ENCODE assay signal across 20 cellular contexts in genomic region chr9:92990461-92990860, GRCh38. TPM values are rescaled to one million over a fixed set of nuclear protein-coding genes. Genes with fewer than 3 reads are reported as not detected.
DNase-seq lines count a peak whose midpoint lies in the region; ATAC-seq and TF ChIP-seq lines count a peak whose summit lies in the region.
"Had no signal": no experiment of that assay in that cellular context is flagged by ENCODE, and none has a peak within 500 bp of the region (broad histone marks: within the 10 kb centered on the region; RNA-seq: fewer than 3 reads in every experiment).

No MANE protein-coding gene starts in this region.

- no peak overlapping the region for H3K4me3 Mint-ChIP-seq in activated CD4-positive, alpha-beta memory T cell treated with anti-CD3 and anti-CD28 coated beads for 36 hours
- no peak overlapping the region for H3K4me3 Mint-ChIP-seq in activated CD4-positive, alpha-beta memory T cell treated with anti-CD3 and anti-CD28 coated beads, Interleukin-2, amount 10 ng/mL, durations not matched to agents 7 days and 5 days
- H3K4me3 Mint-ChIP-seq in H9 (no peak overlapping the region), natural killer cell (peak overlapping the region; percentile 14)
- no peak overlapping the region for H3K4me3 Mint-ChIP-seq in activated naive CD8-positive, alpha-beta T cell treated with anti-CD3 and anti-CD28 coated beads for 36 hours
- H3K4me3 Mint-ChIP-seq: brain had no signal

- H3K4me3 ChIP-seq in lower lobe of right lung: no peak overlapping the region
- H3K4me3 ChIP-seq: lung, stomach, tibial nerve had no signal

- H3K27ac Mint-ChIP-seq in activated CD4-positive, alpha-beta memory T cell treated with anti-CD3 and anti-CD28 coated beads for 36 hours: peak overlapping the region; percentile 95
- no peak overlapping the region for H3K27ac Mint-ChIP-seq in activated CD4-positive, alpha-beta memory T cell treated with anti-CD3 and anti-CD28 coated beads, Interleukin-2, amount 10 ng/mL, durations not matched to agents 7 days and 5 days
- peak overlapping the region; percentile 66 to 98 (median 97); a peak in 6 of 7 replicates for H3K27ac Mint-ChIP-seq in H9
- peak overlapping the region; percentile 51 for H3K27ac Mint-ChIP-seq in activated naive CD8-positive, alpha-beta T cell treated with anti-CD3 and anti-CD28 coated beads for 36 hours
- peak overlapping the region; percentile 67 to 78 for H3K27ac Mint-ChIP-seq in natural killer cell
- H3K27ac Mint-ChIP-seq: brain had no signal

- no peak overlapping the region for H3K14ac ChIP-seq in H9 (ENCODE audit: insufficient read depth, low read length)

- H3K27ac ChIP-seq in H9 (ENCODE audit: insufficient read length, low read depth, low read length) (no peak overlapping the region), lower lobe of right lung (no peak overlapping the region)
- H3K27ac ChIP-seq: stomach, tibial nerve, VCaP had no signal

- no peak overlapping the region for H3K56ac ChIP-seq in H9 (ENCODE audit: insufficient read length, low read depth, low read length)

- H3K4me1 Mint-ChIP-seq in activated CD4-positive, alpha-beta memory T cell treated with anti-CD3 and anti-CD28 coated beads for 36 hours (ENCODE audit: low read depth): peaks cover 92% of the 10 kb centered on the region
- H3K4me1 Mint-ChIP-seq in activated CD4-positive, alpha-beta memory T cell treated with anti-CD3 and anti-CD28 coated beads, Interleukin-2, amount 10 ng/mL, durations not matched to agents 7 days and 5 days: peaks cover 74% of the 10 kb centered on the region
- peaks cover 54 to 57% of the 10 kb centered on the region in 2 experiments for H3K4me1 Mint-ChIP-seq in H9
- peaks cover 75% of the 10 kb centered on the region for H3K4me1 Mint-ChIP-seq in activated naive CD8-positive, alpha-beta T cell treated with anti-CD3 and anti-CD28 coated beads for 36 hours
- H3K4me1 Mint-ChIP-seq in natural killer cell: peaks cover 94 to 95% of the 10 kb centered on the region in 2 donors

- H2BK20ac ChIP-seq in H9 (ENCODE audit: low read depth, low read length, poor library complexity, severe bottlenecking): no peak overlapping the region

- no CpG with 5 or more reads among the region's 3 CpGs for WGBS in H9 (ENCODE audit: extremely low coverage, insufficient read length, low lambda C conversion rate)

- H2AFZ ChIP-seq in H9 (ENCODE audit: low read length): no peak overlapping the region

- no peak overlapping the region for H3K23ac ChIP-seq in H9 (ENCODE audit: insufficient read length, low read depth, low read length)

- no peaks in the 10 kb centered on the region for H3K79me1 ChIP-seq in H9 (ENCODE audit: insufficient read depth, low read depth, low read length, poor library complexity, severe bottlenecking)

- no peaks in the 10 kb centered on the region for H3K23me2 ChIP-seq in H9 (ENCODE audit: insufficient read length, low read depth, low read length, poor library complexity, severe bottlenecking)

- H2BK5ac ChIP-seq in H9 (ENCODE audit: insufficient read length, low read length): no peak overlapping the region

- no peak overlapping the region for H3T11ph ChIP-seq in H9 (ENCODE audit: low read length)

- CTCF ChIA-PET in activated CD4-positive, alpha-beta memory T cell treated with anti-CD3 and anti-CD28 coated beads for 36 hours (lab: Charles Lee): interaction anchor here (3.7 kb wide), 1 partner anchor 13 kb away, joined by 38 read pairs; no protein-coding TSS in a partner anchor
- CTCF ChIA-PET in activated CD4-positive, alpha-beta memory T cell treated with anti-CD3 and anti-CD28 coated beads, Interleukin-2, amount 10 ng/mL, durations not matched to agents 7 days and 5 days (lab: Charles Lee): interaction anchor here (0.7 to 4.5 kb wide), 5 partner anchors 13 to 571 kb away, joined by 4 to 27 read pairs (median 4); no protein-coding TSS in a partner anchor

- DNase-seq in activated CD4-positive, alpha-beta memory T cell treated with anti-CD3 and anti-CD28 coated beads for 36 hours: no peak
- DNase-seq in activated CD4-positive, alpha-beta memory T cell treated with anti-CD3 and anti-CD28 coated beads, Interleukin-2, amount 10 ng/mL, durations not matched to agents 7 days and 5 days: no peak
- DNase-seq in H9 (no peak), natural killer cell (no peak), lower lobe of right lung (no peak)
- DNase-seq in activated naive CD8-positive, alpha-beta T cell treated with anti-CD3 and anti-CD28 coated beads for 36 hours: no peak
- DNase-seq: activated T-cell treated with anti-CD3 and anti-CD28 coated beads, Interleukin-2, amount 50 U/mL, for 1 hour; Calu3; NCI-H1436; NCI-H524; stimulated activated CD4-positive, alpha-beta T cell treated with anti-CD3 and anti-CD28 coated beads, Interleukin-2, amount 100 ng/mL, for 48 hours; stomach had no signal

- H3K79me2 ChIP-seq in H9 (ENCODE audit: insufficient read depth, low read length): no peaks in the 10 kb centered on the region

- no peak overlapping the region for H2BK120ac ChIP-seq in H9 (ENCODE audit: low read depth, low read length, poor library complexity, severe bottlenecking)

- no peaks in the 10 kb centered on the region for H3K27me3 Mint-ChIP-seq in activated CD4-positive, alpha-beta memory T cell treated with anti-CD3 and anti-CD28 coated beads for 36 hours
- H3K27me3 Mint-ChIP-seq in activated CD4-positive, alpha-beta memory T cell treated with anti-CD3 and anti-CD28 coated beads, Interleukin-2, amount 10 ng/mL, durations not matched to agents 7 days and 5 days: no peaks in the 10 kb centered on the region
- no peaks in the 10 kb centered on the region; the same call in 1 of the 2 replicates for H3K27me3 Mint-ChIP-seq in H9 (ENCODE audit: low read depth)
- no peaks in the 10 kb centered on the region for H3K27me3 Mint-ChIP-seq in activated naive CD8-positive, alpha-beta T cell treated with anti-CD3 and anti-CD28 coated beads for 36 hours
- no peaks in the 10 kb centered on the region for H3K27me3 Mint-ChIP-seq in natural killer cell (ENCODE audit: low read depth in 2 of 2)
- H3K27me3 Mint-ChIP-seq: brain, IgD-negative memory B cell had no signal

- peaks cover 13% of the 10 kb centered on the region for H3K9me3 Mint-ChIP-seq in activated CD4-positive, alpha-beta memory T cell treated with anti-CD3 and anti-CD28 coated beads for 36 hours
- H3K9me3 Mint-ChIP-seq in activated CD4-positive, alpha-beta memory T cell treated with anti-CD3 and anti-CD28 coated beads, Interleukin-2, amount 10 ng/mL, durations not matched to agents 7 days and 5 days: peaks cover 29% of the 10 kb centered on the region
- H3K9me3 Mint-ChIP-seq in H9 (peaks cover 66 to 75% of the 10 kb centered on the region in 2 experiments), natural killer cell (no peaks in the 10 kb centered on the region)
- H3K9me3 Mint-ChIP-seq in activated naive CD8-positive, alpha-beta T cell treated with anti-CD3 and anti-CD28 coated beads for 36 hours: peaks cover 29% of the 10 kb centered on the region

- H4K20me1 ChIP-seq in H9 (ENCODE audit: control insufficient read depth, insufficient read depth, insufficient read length): no peaks in the 10 kb centered on the region

- no peak overlapping the region for H4K5ac ChIP-seq in H9 (ENCODE audit: insufficient read length, low read depth, low read length)

- ATAC-seq in natural killer cell (no peak), HG03521 (IDR thresholded peaks at IDR 0.05; ENCODE audit: unreplicated experiment) (no peak), GM21526 (IDR thresholded peaks at IDR 0.05; ENCODE audit: low FRiP score, unreplicated experiment) (no peak), lower lobe of right lung (no peak)

- H3K9ac ChIP-seq in H9 (ENCODE audit: extremely low read depth, insufficient read length, low read length): no peak overlapping the region

- H2BK12ac ChIP-seq in H9 (ENCODE audit: insufficient read length, low read depth, low read length): no peak overlapping the region

- H3K4me1 ChIP-seq in H9 (ENCODE audit: insufficient read depth, low read length): peaks cover 6% of the 10 kb centered on the region; the same call in 1 of the 2 replicates
- H3K4me1 ChIP-seq in lower lobe of right lung: peaks cover 17% of the 10 kb centered on the region
- H3K4me1 ChIP-seq: tibial nerve had no signal

- H3K18ac ChIP-seq in H9 (ENCODE audit: insufficient read length, low read depth, low read length): no peak overlapping the region

- H3K4me2 ChIP-seq in H9 (ENCODE audit: insufficient read depth, insufficient read length, low read length): no peak overlapping the region

- no peak overlapping the region for H2BK15ac ChIP-seq in H9 (ENCODE audit: low read depth, low read length)

- no peak overlapping the region for H4K91ac ChIP-seq in H9 (ENCODE audit: insufficient read length, low read depth, low read length)

- H3K36me3 ChIP-seq in lower lobe of right lung: no peaks in the 10 kb centered on the region
- H3K36me3 ChIP-seq: stomach, tibial nerve had no signal

- POLR2A ChIA-PET in activated CD4-positive, alpha-beta memory T cell treated with anti-CD3 and anti-CD28 coated beads for 36 hours (lab: Charles Lee): no interaction called here
- POLR2A ChIA-PET in activated CD4-positive, alpha-beta memory T cell treated with anti-CD3 and anti-CD28 coated beads, Interleukin-2, amount 10 ng/mL, durations not matched to agents 7 days and 5 days (lab: Charles Lee): interaction anchor here (1.1 to 1.3 kb wide), 4 partner anchors 8 to 26 kb away, joined by 3 to 4 read pairs (median 3); no protein-coding TSS in a partner anchor

- intact Hi-C loops in activated CD4-positive, alpha-beta memory T cell treated with anti-CD3 and anti-CD28 coated beads for 36 hours (cut with micrococcal nuclease): no loop called here
- intact Hi-C loops in natural killer cell (cut with micrococcal nuclease): no loop called here
- intact Hi-C loops in lower lobe of right lung (cut with DNase I): no loop called here

- H3K9me3 ChIP-seq in H9 (ENCODE audit: control insufficient read depth, low read depth, low read length) (peaks cover 13% of the 10 kb centered on the region), lower lobe of right lung (peaks cover 4% of the 10 kb centered on the region)

- no peak for TF ChIP-seq CTCF in H9 (conservative IDR thresholded peaks at IDR 0.05)
- no peak for TF ChIP-seq CTCF in natural killer cell (IDR thresholded peaks at IDR 0.05)
- TF ChIP-seq CTCF in lower lobe of right lung (IDR thresholded peaks at IDR 0.05): no peak

- H3K36me3 Mint-ChIP-seq in activated CD4-positive, alpha-beta memory T cell treated with anti-CD3 and anti-CD28 coated beads for 36 hours: peaks cover 59% of the 10 kb centered on the region
- H3K36me3 Mint-ChIP-seq in activated CD4-positive, alpha-beta memory T cell treated with anti-CD3 and anti-CD28 coated beads, Interleukin-2, amount 10 ng/mL, durations not matched to agents 7 days and 5 days (ENCODE audit: low read depth): peaks cover 96% of the 10 kb centered on the region
- H3K36me3 Mint-ChIP-seq in H9 (ENCODE audit: insufficient read depth in 1 of 3, low read depth in 3 of 3): peaks cover 35 to 68% (median 42%) of the 10 kb centered on the region in 3 experiments
- peaks cover 85% of the 10 kb centered on the region for H3K36me3 Mint-ChIP-seq in activated naive CD8-positive, alpha-beta T cell treated with anti-CD3 and anti-CD28 coated beads for 36 hours
- H3K36me3 Mint-ChIP-seq in natural killer cell: no peaks in the 10 kb centered on the region

- no peaks in the 10 kb centered on the region for H3K27me3 ChIP-seq in H9 (ENCODE audit: insufficient read depth, low read length)
- no peaks in the 10 kb centered on the region for H3K27me3 ChIP-seq in lower lobe of right lung (ENCODE audit: low read depth)
- H3K27me3 ChIP-seq: stomach, tibial nerve had no signal

- H4K8ac ChIP-seq in H9 (replicated peaks; ENCODE audit: insufficient read length, low read depth, low read length): no peak overlapping the region

- H3K4ac ChIP-seq in H9 (ENCODE audit: low read depth, low read length): no peak overlapping the region

- H2AK5ac ChIP-seq in H9 (ENCODE audit: insufficient read length, low read length): no peak overlapping the region

RNA-seq across cellular contexts. Expression of gene FGD3, which starts 43.1 kb away (rescaled TPM):
- total RNA-seq in activated CD4-positive, alpha-beta memory T cell treated with anti-CD3 and anti-CD28 coated beads for 36 hours: 10 to 100 TPM; 41.3 to 47.7 TPM
- total RNA-seq in activated CD4-positive, alpha-beta memory T cell treated with anti-CD3 and anti-CD28 coated beads, Interleukin-2, amount 10 ng/mL, durations not matched to agents 7 days and 5 days: 100 to 1,000 TPM; 102 to 104 TPM
- 1.7 and 1.8 TPM in 2 replicates for total RNA-seq in H9 (2021)
- 10 to 100 TPM; 41.5 to 42.9 TPM for total RNA-seq in activated naive CD8-positive, alpha-beta T cell treated with anti-CD3 and anti-CD28 coated beads for 36 hours
- total RNA-seq in natural killer cell: 100 to 1,000 TPM; 133 to 204 (median 193) TPM
- total RNA-seq in lower lobe of right lung: 23.9 TPM
- total RNA-seq: RPMI7951 had no signal
